In genomic region chrX:131405497-131405896, GRCh38 we compare ENCODE assay signal across 20 cellular contexts.
DNase-seq lines count a peak whose midpoint lies in the region; ATAC-seq and TF ChIP-seq lines count a peak whose summit lies in the region.
"Had no signal": no experiment of that assay in that cellular context is flagged by ENCODE, and none has a peak within 500 bp of the region (broad histone marks: within the 10 kb centered on the region; RNA-seq: fewer than 3 reads in every experiment).

No MANE protein-coding gene starts in this region.

- peak; percentile 24 for TF ChIP-seq CTCF in fibroblast of villous mesenchyme (IDR thresholded peaks at IDR 0.05; ENCODE audit: insufficient read depth, low read depth, low read length)

- peak; percentile 2 for DNase-seq in CMK (ENCODE audit: low read depth)
- peak; percentile 2 for DNase-seq in NCI-H82 treated with DMSO at 0.1 percent for 48 hours (lab: John Stamatoyannopoulos, UW; ENCODE audit: unreplicated experiment)
- peak; percentile 0 for DNase-seq in fibroblast of villous mesenchyme (ENCODE audit: low read depth)
- no peak for DNase-seq in NCI-H2081 treated with DMSO at 0.1 percent for 48 hours (lab: John Stamatoyannopoulos, UW)
- DNase-seq in middle frontal gyrus (ENCODE audit: extremely low spot score, low spot score) = no peak
- DNase-seq: activated CD4-positive, alpha-beta memory T cell treated with anti-CD3 and anti-CD28 coated beads, Interleukin-2, amount 10 ng/mL, durations not matched to agents 7 days and 5 days; activated naive CD8-positive, alpha-beta T cell treated with anti-CD3 and anti-CD28 coated beads for 36 hours; activated T-cell treated with anti-CD3 and anti-CD28 coated beads, Interleukin-2, amount 50 U/mL, for 48 hours; body of pancreas; IMR-90; NCI-H1092; NCI-H2081; NCI-H526; posterior cingulate gyrus; stimulated activated CD4-positive, alpha-beta T cell treated with anti-CD3 and anti-CD28 coated beads, Interleukin-2, amount 100 ng/mL, for 48 hours; substantia nigra had no signal

- peak; percentile 86 for ATAC-seq in GM18867 (IDR thresholded peaks at IDR 0.05; ENCODE audit: unreplicated experiment)
- ATAC-seq in HG02981 (IDR thresholded peaks at IDR 0.05; ENCODE audit: unreplicated experiment) = no peak
- no peak for ATAC-seq in HG03571 (IDR thresholded peaks at IDR 0.05; ENCODE audit: unreplicated experiment)
- ATAC-seq: body of pancreas, gastroesophageal sphincter had no signal

- H3K4me3 ChIP-seq in fibroblast of villous mesenchyme (ENCODE audit: low read depth, low read length) = no peak overlapping the region
- H3K4me3 ChIP-seq: body of pancreas, gastroesophageal sphincter had no signal

Comparison
In these comparisons a context has a peak if more than half of its experiments do, and no peak if none do; other contexts are left out.
1. DNase-seq: peak in CMK (single experiment), NCI-H82 treated with DMSO at 0.1 percent for 48 hours (single experiment) and fibroblast of villous mesenchyme (single experiment); none in NCI-H2081 treated with DMSO at 0.1 percent for 48 hours (single experiment) and middle frontal gyrus (single experiment).